ENCODE assay signal across 8 cellular contexts in genomic region chr5:14595189-14595588, GRCh38. TPM values are rescaled to one million over a fixed set of nuclear protein-coding genes. Genes with fewer than 3 reads are reported as not detected.
DNase-seq lines count a peak whose midpoint lies in the region; ATAC-seq and TF ChIP-seq lines count a peak whose summit lies in the region.

No MANE protein-coding gene starts in this region.

- ATAC-seq in GM19395 (IDR thresholded peaks at IDR 0.05; ENCODE audit: unreplicated experiment) (peak; percentile 81), HG03342 (IDR thresholded peaks at IDR 0.05; ENCODE audit: unreplicated experiment) (peak; percentile 75)
- peak; percentile 75 to 78 for ATAC-seq in natural killer cell treated with Interleukin-12 subunit alpha and Interleukin-12 subunit beta and Interleukin-15 and Interleukin-18, amount 100 ng/mL, for 72 hours

- peak in 1 of 4 donors; percentile 63 for TF ChIP-seq EP300 in sigmoid colon (IDR thresholded peaks at IDR 0.05)

- peaks cover 85 to 92% (median 89%) of the 10 kb centered on the region in 3 donors for H3K4me1 Mint-ChIP-seq in CD8-positive, alpha-beta memory T cell
- peaks cover 84% of the 10 kb centered on the region for H3K4me1 Mint-ChIP-seq in activated CD4-positive, alpha-beta memory T cell treated with anti-CD3 and anti-CD28 coated beads for 36 hours (ENCODE audit: low read depth)
- H3K4me1 Mint-ChIP-seq in natural killer cell treated with Interleukin-12 subunit alpha and Interleukin-12 subunit beta and Interleukin-15 and Interleukin-18, amount 100 ng/mL, for 72 hours (ENCODE audit: low read depth in 2 of 2) = peaks cover 71 to 82% of the 10 kb centered on the region in 2 donors

- no peak for TF ChIP-seq POLR2A in sigmoid colon (IDR thresholded peaks at IDR 0.05)

- H3K27me3 Mint-ChIP-seq in CD8-positive, alpha-beta memory T cell = no peaks in the 10 kb centered on the region
- H3K27me3 Mint-ChIP-seq in activated CD4-positive, alpha-beta memory T cell treated with anti-CD3 and anti-CD28 coated beads for 36 hours = no peaks in the 10 kb centered on the region
- no peaks in the 10 kb centered on the region for H3K27me3 Mint-ChIP-seq in natural killer cell treated with Interleukin-12 subunit alpha and Interleukin-12 subunit beta and Interleukin-15 and Interleukin-18, amount 100 ng/mL, for 72 hours

- CTCF ChIA-PET in CD8-positive, alpha-beta memory T cell (lab: Charles Lee) = interaction anchor here (4.8 kb wide), 1 partner anchor 12 kb away, joined by 37 read pairs; the partner anchor contains the start of gene OTULINL
- CTCF ChIA-PET in activated CD4-positive, alpha-beta memory T cell treated with anti-CD3 and anti-CD28 coated beads for 36 hours (lab: Charles Lee) = interaction anchor here (0.6 to 1.5 kb wide), 2 partner anchors 13 to 53 kb away, joined by 4 to 8 read pairs; no protein-coding TSS in a partner anchor

- H3K9me3 ChIP-seq in CD8-positive, alpha-beta memory T cell (ENCODE audit: low read length) = no peaks in the 10 kb centered on the region
- no peaks in the 10 kb centered on the region for H3K9me3 ChIP-seq in sigmoid colon

- peak overlapping the region; percentile 73 to 84 (median 82) for H3K4me3 Mint-ChIP-seq in CD8-positive, alpha-beta memory T cell
- H3K4me3 Mint-ChIP-seq in activated CD4-positive, alpha-beta memory T cell treated with anti-CD3 and anti-CD28 coated beads for 36 hours = peak overlapping the region; percentile 63
- H3K4me3 Mint-ChIP-seq in natural killer cell treated with Interleukin-12 subunit alpha and Interleukin-12 subunit beta and Interleukin-15 and Interleukin-18, amount 100 ng/mL, for 72 hours = peak overlapping the region; percentile 88

- WGBS in sigmoid colon, 2 donors = 38 to 65% methylated on average over 3 of the region's 3 CpGs

- peak in 4 of 5 donors; percentile 6 to 62 (median 53) for DNase-seq in CD8-positive, alpha-beta memory T cell
- DNase-seq in activated CD4-positive, alpha-beta memory T cell treated with anti-CD3 and anti-CD28 coated beads for 36 hours = peak; percentile 50
- no peak for DNase-seq in natural killer cell treated with Interleukin-12 subunit alpha and Interleukin-12 subunit beta and Interleukin-15 and Interleukin-18, amount 100 ng/mL, for 72 hours (ENCODE audit: low spot score)
- DNase-seq in NCI-H748 treated with DMSO at 0.1 percent for 48 hours (lab: John Stamatoyannopoulos, UW) (no peak), sigmoid colon (no peak), GOT3 (lab: John Stamatoyannopoulos, UW) (no peak)

- H3K27me3 ChIP-seq in CD8-positive, alpha-beta memory T cell (ENCODE audit: insufficient read depth, low read length, poor library complexity, severe bottlenecking) = no peaks in the 10 kb centered on the region
- no peaks in the 10 kb centered on the region for H3K27me3 ChIP-seq in sigmoid colon

- H3K27ac Mint-ChIP-seq in CD8-positive, alpha-beta memory T cell = peak overlapping the region; percentile 91 to 99 (median 95)
- peak overlapping the region; percentile 70 for H3K27ac Mint-ChIP-seq in activated CD4-positive, alpha-beta memory T cell treated with anti-CD3 and anti-CD28 coated beads for 36 hours
- H3K27ac Mint-ChIP-seq in natural killer cell treated with Interleukin-12 subunit alpha and Interleukin-12 subunit beta and Interleukin-15 and Interleukin-18, amount 100 ng/mL, for 72 hours = peak overlapping the region; percentile 91 to 93

- intact Hi-C loops in activated CD4-positive, alpha-beta memory T cell treated with anti-CD3 and anti-CD28 coated beads for 36 hours (cut with micrococcal nuclease) = loop anchor here (1.0 to 10.0 kb wide), 7 partner anchors 13 to 400 kb away; partner anchors contain the start of gene OTULIN
- intact Hi-C loops in sigmoid colon (cut with DNase I) = no loop called here

- H3K27ac ChIP-seq in CD8-positive, alpha-beta memory T cell (ENCODE audit: low read depth, low read length) = peak overlapping the region; percentile 38
- H3K27ac ChIP-seq in sigmoid colon = peak overlapping the region in 1 of 4 donors; percentile 3

- POLR2A ChIA-PET in CD8-positive, alpha-beta memory T cell (lab: Charles Lee) = interaction anchor here (0.6 to 5.3 kb wide), 4 partner anchors 12 to 181 kb away, joined by 4 to 48 read pairs (median 6); partner anchors contain the start of gene OTULINL
- POLR2A ChIA-PET in activated CD4-positive, alpha-beta memory T cell treated with anti-CD3 and anti-CD28 coated beads for 36 hours (lab: Charles Lee) = no interaction called here

- H3K36me3 Mint-ChIP-seq in CD8-positive, alpha-beta memory T cell = peaks cover 0 to 2% (median 1%) of the 10 kb centered on the region in 3 donors
- H3K36me3 Mint-ChIP-seq in activated CD4-positive, alpha-beta memory T cell treated with anti-CD3 and anti-CD28 coated beads for 36 hours = no peaks in the 10 kb centered on the region
- peaks cover 4% of the 10 kb centered on the region for H3K36me3 Mint-ChIP-seq in natural killer cell treated with Interleukin-12 subunit alpha and Interleukin-12 subunit beta and Interleukin-15 and Interleukin-18, amount 100 ng/mL, for 72 hours

- H3K9me3 Mint-ChIP-seq in CD8-positive, alpha-beta memory T cell = no peaks in the 10 kb centered on the region
- H3K9me3 Mint-ChIP-seq in activated CD4-positive, alpha-beta memory T cell treated with anti-CD3 and anti-CD28 coated beads for 36 hours = no peaks in the 10 kb centered on the region
- H3K9me3 Mint-ChIP-seq in natural killer cell treated with Interleukin-12 subunit alpha and Interleukin-12 subunit beta and Interleukin-15 and Interleukin-18, amount 100 ng/mL, for 72 hours = no peaks in the 10 kb centered on the region

- peak overlapping the region; percentile 51 for H3K4me3 ChIP-seq in CD8-positive, alpha-beta memory T cell (ENCODE audit: low read length)
- H3K4me3 ChIP-seq in sigmoid colon = no peak overlapping the region

- no peaks in the 10 kb centered on the region for H3K36me3 ChIP-seq in CD8-positive, alpha-beta memory T cell (ENCODE audit: insufficient read depth, low read length)
- no peaks in the 10 kb centered on the region for H3K36me3 ChIP-seq in sigmoid colon

- TF ChIP-seq CTCF in sigmoid colon (IDR thresholded peaks at IDR 0.05) = no peak

- peaks cover 77% of the 10 kb centered on the region for H3K4me1 ChIP-seq in CD8-positive, alpha-beta memory T cell (ENCODE audit: insufficient read depth, low read length)
- H3K4me1 ChIP-seq in sigmoid colon = no peaks in the 10 kb centered on the region

RNA-seq across cellular contexts. Expression of gene OTULINL, which starts 13.6 kb away (rescaled TPM):
- 10 to 100 TPM; 15.4 to 19.6 TPM for total RNA-seq in CD8-positive, alpha-beta memory T cell
- 24.5 TPM for polyA plus RNA-seq in CD8-positive, alpha-beta memory T cell
- 10 to 100 TPM; 12.2 to 12.3 TPM for total RNA-seq in activated CD4-positive, alpha-beta memory T cell treated with anti-CD3 and anti-CD28 coated beads for 36 hours
- 10 to 100 TPM; 10.7 to 14.6 TPM for total RNA-seq in natural killer cell treated with Interleukin-12 subunit alpha and Interleukin-12 subunit beta and Interleukin-15 and Interleukin-18, amount 100 ng/mL, for 72 hours
- 1 to 10 TPM; 1.9 to 5.7 (median 5.1) TPM for total RNA-seq in sigmoid colon
- 10 to 100 TPM; 10.2 to 21.1 (median 12.5) TPM for polyA plus RNA-seq in sigmoid colon

Comparison
In these comparisons a context has a peak if more than half of its experiments do, and no peak if none do; other contexts are left out.
1. DNase-seq: peak in CD8-positive, alpha-beta memory T cell (4 of 5) and activated CD4-positive, alpha-beta memory T cell treated with anti-CD3 and anti-CD28 coated beads for 36 hours (single experiment); none in natural killer cell treated with Interleukin-12 subunit alpha and Interleukin-12 subunit beta and Interleukin-15 and Interleukin-18, amount 100 ng/mL, for 72 hours (single experiment), NCI-H748 treated with DMSO at 0.1 percent for 48 hours (single experiment), sigmoid colon (single experiment) and GOT3 (single experiment).
2. Peak in every context shown above with its lines, with median percentiles within 50 percentile points of each other: H3K27ac Mint-ChIP-seq, H3K4me3 Mint-ChIP-seq and ATAC-seq.